ENCODE assay signal across 22 cellular contexts in genomic region chr11:76410771-76411423, GRCh38. TPM values are rescaled to one million over a fixed set of nuclear protein-coding genes. Genes with fewer than 3 reads are reported as not detected.
A peak's percentile ranks its signal among the peaks of the same experiment; 100 is the strongest.
DNase-seq lines count a peak whose midpoint lies in the region; ATAC-seq, FAIRE-seq and TF ChIP-seq lines count a peak whose summit lies in the region.
"Had no signal": no experiment of that assay in that cellular context is flagged by ENCODE, and none has a peak within 500 bp of the region (broad histone marks: within the 10 kb centered on the region; RNA-seq: fewer than 3 reads in every experiment).

No MANE protein-coding gene starts in this region.

- intact Hi-C loops in kidney (cut with DNase I) = no loop called here

- peak; percentile 36 to 44 for ATAC-seq in upper lobe of left lung (ENCODE audit: low FRiP score in 2 of 2)
- ATAC-seq in HG03139 (IDR thresholded peaks at IDR 0.05; ENCODE audit: unreplicated experiment) = no peak
- ATAC-seq: T-helper 17 cell had no signal

- WGBS in upper lobe of left lung, 2 donors = 75 to 79% methylated on average over 6 to 11 of the region's 11 CpGs

- in situ Hi-C loops in GM13977 (cut with MboI; ENCODE audit: low pct_unique_long_range_greater_than_20kb, low sequenced_read_pairs, unreplicated experiment) = no loop called here

- TF ChIP-seq POLR2A in upper lobe of left lung (IDR thresholded peaks at IDR 0.05) = no peak

- H3K9me3 ChIP-seq in kidney (ENCODE audit: control insufficient read depth in 1 of 2, low read length in 2 of 2) (no peaks in the 10 kb centered on the region), upper lobe of left lung (no peaks in the 10 kb centered on the region)
- H3K9me3 ChIP-seq: SJCRH30, suprapubic skin had no signal

- H3K36me3 ChIP-seq in kidney (ENCODE audit: control insufficient read depth in 1 of 2, insufficient read depth in 2 of 2, low read length in 2 of 2) (no peaks in the 10 kb centered on the region), upper lobe of left lung (no peaks in the 10 kb centered on the region)
- H3K36me3 ChIP-seq: cardiac muscle cell, SJCRH30, suprapubic skin had no signal

- no peak overlapping the region for H3K27ac ChIP-seq in kidney (ENCODE audit: low read depth in 2 of 2, low read length in 2 of 2)
- H3K27ac ChIP-seq in upper lobe of left lung = no peak overlapping the region
- H3K27ac ChIP-seq: cardiac muscle cell, dorsolateral prefrontal cortex, SJCRH30, suprapubic skin had no signal

- TF ChIP-seq CTCF in kidney (IDR thresholded peaks at IDR 0.05; ENCODE audit: borderline replicate concordance, extremely low read depth, insufficient read depth) = no peak
- TF ChIP-seq CTCF in upper lobe of left lung (IDR thresholded peaks at IDR 0.05) = no peak
- TF ChIP-seq CTCF in GM13977 (IDR thresholded peaks at IDR 0.05; ENCODE audit: extremely low read depth, insufficient read depth, missing control alignments) = no peak

- no peak for FAIRE-seq in kidney (lab: Jason Lieb, UNC)

- no peaks in the 10 kb centered on the region for H3K27me3 ChIP-seq in upper lobe of left lung
- H3K27me3 ChIP-seq: cardiac muscle cell, dorsolateral prefrontal cortex, SJCRH30, suprapubic skin had no signal

- no peak overlapping the region for H3K4me3 ChIP-seq in kidney (ENCODE audit: low read length in 2 of 2)
- no peak overlapping the region for H3K4me3 ChIP-seq in upper lobe of left lung
- H3K4me3 ChIP-seq: cardiac muscle cell, SJCRH30, suprapubic skin had no signal

- H3K9ac ChIP-seq in kidney (ENCODE audit: low read length in 2 of 2) = no peak overlapping the region

- TF ChIP-seq EP300 in upper lobe of left lung (IDR thresholded peaks at IDR 0.05) = no peak

- DNase-seq in NCI-H510A treated with DMSO at 0.1 percent for 48 hours (lab: John Stamatoyannopoulos, UW) = peak; percentile 63
- DNase-seq in NCI-H510A (lab: John Stamatoyannopoulos, UW) = no peak
- peak; percentile 23 to 56 for DNase-seq in NCI-H446 (lab: John Stamatoyannopoulos, UW)
- DNase-seq in kidney = peak; percentile 69
- DNase-seq in upper lobe of left lung = no peak
- no peak for DNase-seq in GM13977 (ENCODE audit: low spot score)
- no peak for DNase-seq in cerebellar nuclear complex (lab: John Stamatoyannopoulos, UW)
- DNase-seq: activated CD4-positive, alpha-beta T cell treated with anti-CD3 and anti-CD28 coated beads, Interleukin-2, amount 50 U/mL, for 48 hours; activated gamma-delta T cell treated with Interleukin-2 at 50 U/mL for 16 hours; activated T-cell treated with anti-CD3 and anti-CD28 coated beads for 4 hours; amniotic stem cell; dorsolateral prefrontal cortex; erythroblast; GOT3; NCI-H1436 treated with DMSO at 0.1 percent for 48 hours; NCI-H526 treated with DMSO at 0.1 percent for 48 hours; SJCRH30; stimulated activated CD4-positive, alpha-beta T cell treated with anti-CD3 and anti-CD28 coated beads, Interleukin-15, amount 100 ng/mL, for 24 hours; T-helper 17 cell had no signal

- H3K4me1 ChIP-seq in kidney (ENCODE audit: control insufficient read depth in 1 of 2, insufficient read depth in 1 of 2, low read depth in 1 of 2, low read length in 2 of 2) = peaks cover 2 to 4% of the 10 kb centered on the region in 2 donors
- H3K4me1 ChIP-seq in upper lobe of left lung = no peaks in the 10 kb centered on the region
- H3K4me1 ChIP-seq: suprapubic skin had no signal

RNA-seq across cellular contexts. Expression of gene GVQW3, which starts 29.8 kb away (rescaled TPM):
- total RNA-seq in kidney (3.4 TPM), upper lobe of left lung (1 to 10 TPM; 1.2 to 4.8 (median 2.0) TPM)
- polyA plus RNA-seq in kidney (ENCODE audit: insufficient read depth, low read depth, low replicate concordance) = 1.4 TPM

RNA-seq across cellular contexts. Expression of gene THAP12, which starts 30.0 kb away (rescaled TPM):
- total RNA-seq in kidney = 39.3 TPM
- 19.5 TPM for polyA plus RNA-seq in kidney (ENCODE audit: insufficient read depth, low read depth, low replicate concordance)
- total RNA-seq in upper lobe of left lung = 10 to 100 TPM in 5 of 6 donors, 1 to 10 TPM in 1; 9.1 to 35.8 (median 34.2) TPM

RNA-seq across cellular contexts. Expression of gene EMSY, which starts 33.9 kb away (rescaled TPM):
- total RNA-seq in kidney (22.2 TPM), upper lobe of left lung (10 to 100 TPM; 14.6 to 66.0 (median 20.9) TPM)
- 7.5 TPM for polyA plus RNA-seq in kidney (ENCODE audit: insufficient read depth, low read depth, low replicate concordance)

Comparison
In these comparisons a context has a peak if more than half of its experiments do, and no peak if none do; other contexts are left out.
1. DNase-seq: peak in NCI-H510A treated with DMSO at 0.1 percent for 48 hours (single experiment), NCI-H446 (2 of 2) and kidney (single experiment); none in NCI-H510A (single experiment), upper lobe of left lung (0 of 2), GM13977 (single experiment) and cerebellar nuclear complex (0 of 2).